ENCODE assay signal across 23 cellular contexts in the genomic region with DNA sequence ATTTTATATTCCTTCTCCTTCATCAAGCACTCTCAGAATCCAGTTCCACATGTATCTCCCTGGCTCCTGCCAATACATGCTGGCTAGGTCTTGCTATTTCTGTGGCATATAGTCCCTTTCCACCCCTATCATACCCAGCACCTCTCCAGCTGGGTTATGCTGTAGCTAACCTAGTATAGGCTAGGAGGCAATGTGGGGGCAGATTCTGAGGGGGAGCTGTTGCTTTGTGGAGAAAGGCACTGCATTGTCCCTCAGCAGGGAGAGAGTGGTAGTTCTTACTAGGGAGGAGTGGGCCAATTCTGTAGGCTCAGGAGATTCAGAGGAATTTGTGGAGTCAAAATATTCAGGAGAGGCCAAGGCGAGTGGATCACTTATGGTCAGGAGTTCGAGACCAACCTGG.
"Had no signal": no experiment of that assay in that cellular context is flagged by ENCODE, and none has a peak within 500 bp of the region (broad histone marks: within the 10 kb centered on the region; RNA-seq: fewer than 3 reads in every experiment).

No MANE protein-coding gene starts in this region.

- H3K36me3 ChIP-seq: ascending aorta had no signal

- ATAC-seq: activated CD4-positive, alpha-beta T cell treated with anti-CD3 and anti-CD28 coated beads for 36 hours; activated CD8-positive, alpha-beta T cell treated with anti-CD3 and anti-CD28 coated beads for 36 hours; activated naive CD4-positive, alpha-beta T cell treated with anti-CD3 and anti-CD28 coated beads, Interleukin-2, amount 50 U/mL, for 72 hours; activated naive CD8-positive, alpha-beta T cell treated with anti-CD3 and anti-CD28 coated beads, Interleukin-2, amount 50 U/mL, for 24 hours; activated T-cell treated with anti-CD3 and anti-CD28 coated beads, Interleukin-2, amount 50 U/mL, for 72 hours; body of pancreas; PC-3; T-helper 17 cell had no signal

- H3K27ac Mint-ChIP-seq: activated CD4-positive, alpha-beta T cell treated with anti-CD3 and anti-CD28 coated beads for 36 hours; activated CD8-positive, alpha-beta T cell treated with anti-CD3 and anti-CD28 coated beads for 36 hours; activated naive CD8-positive, alpha-beta T cell treated with anti-CD3 and anti-CD28 coated beads, Interleukin-2, amount 50 U/mL, for 24 hours; activated T-cell treated with anti-CD3 and anti-CD28 coated beads, Interleukin-2, amount 50 U/mL, for 72 hours; T-helper 17 cell had no signal

- H3K4me3 Mint-ChIP-seq: activated CD4-positive, alpha-beta T cell treated with anti-CD3 and anti-CD28 coated beads for 36 hours; activated CD8-positive, alpha-beta T cell treated with anti-CD3 and anti-CD28 coated beads for 36 hours; activated naive CD8-positive, alpha-beta T cell treated with anti-CD3 and anti-CD28 coated beads, Interleukin-2, amount 50 U/mL, for 24 hours; activated T-cell treated with anti-CD3 and anti-CD28 coated beads, Interleukin-2, amount 50 U/mL, for 72 hours; central memory CD8-positive, alpha-beta T cell; T-helper 17 cell had no signal

- H3K9me3 Mint-ChIP-seq: activated CD8-positive, alpha-beta T cell treated with anti-CD3 and anti-CD28 coated beads for 36 hours; activated naive CD4-positive, alpha-beta T cell treated with anti-CD3 and anti-CD28 coated beads, Interleukin-2, amount 50 U/mL, for 72 hours; activated naive CD8-positive, alpha-beta T cell treated with anti-CD3 and anti-CD28 coated beads, Interleukin-2, amount 50 U/mL, for 24 hours; activated T-cell treated with anti-CD3 and anti-CD28 coated beads, Interleukin-2, amount 50 U/mL, for 72 hours; central memory CD8-positive, alpha-beta T cell had no signal

- H3K27me3 Mint-ChIP-seq: activated CD4-positive, alpha-beta T cell treated with anti-CD3 and anti-CD28 coated beads for 36 hours; activated CD8-positive, alpha-beta T cell treated with anti-CD3 and anti-CD28 coated beads for 36 hours; activated naive CD8-positive, alpha-beta T cell treated with anti-CD3 and anti-CD28 coated beads, Interleukin-2, amount 50 U/mL, for 24 hours; central memory CD8-positive, alpha-beta T cell; T-helper 17 cell had no signal

- H3K27ac ChIP-seq: ascending aorta, body of pancreas, VCaP had no signal

- H3K9me3 ChIP-seq: ascending aorta, body of pancreas had no signal

- H3K4me1 ChIP-seq: ascending aorta, body of pancreas had no signal

- FAIRE-seq: RCC 7860 had no signal

- H3K4me1 Mint-ChIP-seq: activated CD4-positive, alpha-beta T cell treated with anti-CD3 and anti-CD28 coated beads for 36 hours; activated naive CD8-positive, alpha-beta T cell treated with anti-CD3 and anti-CD28 coated beads, Interleukin-2, amount 50 U/mL, for 24 hours; central memory CD8-positive, alpha-beta T cell had no signal

- H3K27me3 ChIP-seq: ascending aorta, body of pancreas had no signal

- DNase-seq: activated CD4-positive, alpha-beta T cell treated with anti-CD3 and anti-CD28 coated beads for 36 hours; activated CD8-positive, alpha-beta memory T cell treated with anti-CD3 and anti-CD28 coated beads, Interleukin-2, amount 50 U/mL, for 4 hours; activated CD8-positive, alpha-beta T cell treated with anti-CD3 and anti-CD28 coated beads for 36 hours; activated naive CD8-positive, alpha-beta T cell treated with anti-CD3 and anti-CD28 coated beads, Interleukin-2, amount 50 U/mL, for 24 hours; activated T-cell treated with anti-CD3 and anti-CD28 coated beads, Interleukin-2, amount 50 U/mL, for 72 hours; amniotic stem cell; body of pancreas; Karpas-422; MM.1S; NCI-H1105 treated with DMSO at 0.1 percent for 48 hours; NCI-H1436 treated with DMSO at 0.1 percent for 48 hours; NCI-H187; NCI-H2081; NCI-H510A treated with DMSO at 0.1 percent for 48 hours; PC-3; SHP77 treated with DMSO at 0.1 percent for 48 hours; T-helper 17 cell; T1000 had no signal

- H3K4me3 ChIP-seq: ascending aorta, body of pancreas had no signal
